In the genomic region with DNA sequence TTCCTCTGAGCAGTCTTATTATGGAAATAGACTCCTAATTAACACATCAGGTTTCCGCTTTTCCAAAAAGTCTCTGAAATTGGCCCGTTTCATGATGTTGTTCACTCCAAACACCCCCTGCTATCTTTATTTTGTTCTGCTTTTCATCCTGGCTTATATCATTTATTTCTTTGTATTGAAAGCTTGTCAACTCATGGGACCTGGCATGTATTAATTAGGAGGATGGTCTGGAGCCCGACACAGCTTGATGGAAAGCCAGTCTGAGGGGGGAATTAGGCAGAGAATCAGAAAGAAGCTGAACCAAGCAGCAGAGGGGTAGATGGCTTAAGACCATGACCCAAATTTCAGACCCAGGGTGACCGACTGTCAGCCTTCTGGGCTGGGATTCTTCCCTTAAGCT, we compare ENCODE assay signal across 12 cellular contexts.
DNase-seq lines count a peak whose midpoint lies in the region; ATAC-seq and TF ChIP-seq lines count a peak whose summit lies in the region.
"Had no signal": no experiment of that assay in that cellular context is flagged by ENCODE, and none has a peak within 500 bp of the region (broad histone marks: within the 10 kb centered on the region; RNA-seq: fewer than 3 reads in every experiment).

No MANE protein-coding gene starts in this region.

- TF ChIP-seq CTCF in OCI-LY7 (conservative IDR thresholded peaks at IDR 0.05; ENCODE audit: low read length) (no peak), mesothelial cell of epicardium (IDR thresholded peaks at IDR 0.05; ENCODE audit: unreplicated experiment) (no peak)

- H3K4me3 Mint-ChIP-seq in mesothelial cell of epicardium = no peak overlapping the region

- H3K36me3 ChIP-seq in OCI-LY7 (ENCODE audit: insufficient read depth, low read length) (no peaks in the 10 kb centered on the region), skeletal muscle tissue (ENCODE audit: control insufficient read depth in 3 of 3, insufficient read depth in 3 of 3, low read length in 3 of 3) (no peaks in the 10 kb centered on the region)
- no peaks in the 10 kb centered on the region for H3K36me3 ChIP-seq in effector memory CD4-positive, alpha-beta T cell (ENCODE audit: control insufficient read depth, insufficient read depth, low read length)
- H3K36me3 ChIP-seq: MG63 had no signal

- H3K36me3 Mint-ChIP-seq in mesothelial cell of epicardium = no peaks in the 10 kb centered on the region

- peak overlapping the region; percentile 65 for H3K4me2 ChIP-seq in OCI-LY7 (ENCODE audit: low read length)

- H3K4me1 Mint-ChIP-seq in mesothelial cell of epicardium = peaks cover 13% of the 10 kb centered on the region

- H3K9me3 ChIP-seq in OCI-LY7 (ENCODE audit: low read length) = no peaks in the 10 kb centered on the region
- no peaks in the 10 kb centered on the region for H3K9me3 ChIP-seq in effector memory CD4-positive, alpha-beta T cell (ENCODE audit: control insufficient read depth, low read length)
- no peaks in the 10 kb centered on the region for H3K9me3 ChIP-seq in skeletal muscle tissue (ENCODE audit: control insufficient read depth in 3 of 3, low read length in 3 of 3)
- H3K9me3 ChIP-seq: MG63 had no signal

- intact Hi-C loops in OCI-LY7 (cut with micrococcal nuclease; ENCODE audit: unreplicated experiment) = no loop called here

- H3K4me1 ChIP-seq in OCI-LY7 (ENCODE audit: insufficient read depth, low read length, poor library complexity, severe bottlenecking) (peaks cover 34% of the 10 kb centered on the region), skeletal muscle tissue (ENCODE audit: control insufficient read depth in 3 of 3, insufficient read depth in 3 of 3, low read length in 3 of 3) (peaks cover 0 to 4% (median 3%) of the 10 kb centered on the region in 3 donors)
- H3K4me1 ChIP-seq in effector memory CD4-positive, alpha-beta T cell (ENCODE audit: control insufficient read depth, insufficient read depth, low read length, poor library complexity, severe bottlenecking) = peaks cover 49% of the 10 kb centered on the region

- no peaks in the 10 kb centered on the region for H4K20me1 ChIP-seq in OCI-LY7 (ENCODE audit: insufficient read depth, low read length)

- no peaks in the 10 kb centered on the region for H3K79me2 ChIP-seq in OCI-LY7 (ENCODE audit: insufficient read depth, low read depth, low read length)

- no TSS peak for BruUV-seq in OCI-LY7 (replicated peaks; lab: Mats Ljungman, UMichigan)

- no peaks in the 10 kb centered on the region for H3K27me3 ChIP-seq in effector memory CD4-positive, alpha-beta T cell (replicated peaks; ENCODE audit: control insufficient read depth, insufficient read depth, low read length, poor library complexity, severe bottlenecking)
- H3K27me3 ChIP-seq in skeletal muscle tissue (ENCODE audit: control insufficient read depth in 3 of 3, insufficient read depth in 3 of 3, low read length in 3 of 3) = no peaks in the 10 kb centered on the region
- H3K27me3 ChIP-seq: MG63 had no signal

- POLR2A ChIA-PET in OCI-LY7 (lab: Charles Lee) = interaction anchor here (0.6 to 2.1 kb wide), 9 partner anchors 10 to 414 kb away, joined by 3 to 7 read pairs (median 4); no protein-coding TSS in a partner anchor

- ATAC-seq in HG02970 (IDR thresholded peaks at IDR 0.05; ENCODE audit: low FRiP score, unreplicated experiment) = no peak

- DNase-seq in NOMO-1 treated with DMSO at 0.1 percent for 48 hours (lab: John Stamatoyannopoulos, UW; ENCODE audit: unreplicated experiment) = peak; percentile 31
- no peak for DNase-seq in NOMO-1 treated with dmso at 0.1 percent for 144 hours (lab: John Stamatoyannopoulos, UW; ENCODE audit: unreplicated experiment)
- DNase-seq in OCI-LY7 (ENCODE audit: low spot score) = no peak
- no peak for DNase-seq in effector memory CD4-positive, alpha-beta T cell
- DNase-seq in GOT3 (lab: John Stamatoyannopoulos, UW) = no peak
- no peak for DNase-seq in mesothelial cell of epicardium (ENCODE audit: low spot score in 2 of 2, unreplicated experiment in 2 of 2)
- DNase-seq: MG63, NCI-H226 had no signal

- H3K9me2 ChIP-seq in OCI-LY7 (ENCODE audit: insufficient read depth, low read length) = no peaks in the 10 kb centered on the region

- peak overlapping the region; percentile 59 for H3K27ac ChIP-seq in OCI-LY7 (ENCODE audit: low read depth, low read length, poor library complexity, severe bottlenecking)
- H3K27ac ChIP-seq in effector memory CD4-positive, alpha-beta T cell (ENCODE audit: insufficient read depth, low read length, poor library complexity, severe bottlenecking) = peak overlapping the region; percentile 82
- H3K27ac ChIP-seq in skeletal muscle tissue (ENCODE audit: low read depth, low read length) = peak overlapping the region; percentile 46
- H3K27ac ChIP-seq: 22Rv1, VCaP had no signal

- H3K27ac Mint-ChIP-seq in mesothelial cell of epicardium = no peak overlapping the region

- H3K9ac ChIP-seq in skeletal muscle tissue (ENCODE audit: low read depth in 1 of 3, low read length in 3 of 3) = no peak overlapping the region

- CTCF ChIA-PET in OCI-LY7 (lab: Charles Lee; ENCODE audit: unreplicated experiment) = interaction anchor here (0.9 to 1.0 kb wide), 2 partner anchors 30 to 92 kb away, joined by 3 to 4 read pairs; no protein-coding TSS in a partner anchor

- H3K27me3 Mint-ChIP-seq in mesothelial cell of epicardium (ENCODE audit: low read depth) = no peaks in the 10 kb centered on the region

- H3K4me3 ChIP-seq in OCI-LY7 (ENCODE audit: low read depth, low read length, poor library complexity, severe bottlenecking) (peak overlapping the region; percentile 30), skeletal muscle tissue (ENCODE audit: low read length in 3 of 3) (no peak overlapping the region)
- no peak overlapping the region for H3K4me3 ChIP-seq in effector memory CD4-positive, alpha-beta T cell (ENCODE audit: insufficient read depth, low read depth, low read length, poor library complexity, severe bottlenecking)
- H3K4me3 ChIP-seq: MG63 had no signal

- no peaks in the 10 kb centered on the region for H3K9me3 Mint-ChIP-seq in mesothelial cell of epicardium

- peak overlapping the region; percentile 97 for H2AFZ ChIP-seq in OCI-LY7 (ENCODE audit: low read length)
